13 cellular contexts compared by ENCODE assay signal in genomic region chr15:56871180-56871579, GRCh38. TPM values are rescaled to one million over a fixed set of nuclear protein-coding genes. Genes with fewer than 3 reads are reported as not detected.
DNase-seq lines count a peak whose midpoint lies in the region; FAIRE-seq and TF ChIP-seq lines count a peak whose summit lies in the region.
"Had no signal": no experiment of that assay in that cellular context is flagged by ENCODE, and none has a peak within 500 bp of the region (broad histone marks: within the 10 kb centered on the region; RNA-seq: fewer than 3 reads in every experiment).

No MANE protein-coding gene starts in this region.

- TF ChIP-seq CTCF in cardiac fibroblast (IDR thresholded peaks at IDR 0.05; ENCODE audit: low read depth, low read length) (no peak), liver (IDR thresholded peaks at IDR 0.05; ENCODE audit: low read depth, low read length, missing input control) (no peak)

- no peaks in the 10 kb centered on the region for H3K36me3 ChIP-seq in liver (ENCODE audit: control insufficient read depth in 4 of 4, insufficient read depth in 3 of 4, low read depth in 1 of 4, low read length in 3 of 4)
- H3K36me3 ChIP-seq: neural progenitor cell, uterus had no signal

- 90% methylated on average over 1 of the region's 1 CpG for WGBS in liver

- FAIRE-seq in HTR-8/SVneo (lab: Jason Lieb, UNC): no peak

- H3K27ac ChIP-seq in liver (ENCODE audit: low read depth in 1 of 2, low read length in 2 of 2): no peak overlapping the region
- H3K27ac ChIP-seq: neural progenitor cell, uterus had no signal

- H3K4me1 Mint-ChIP-seq in activated T-cell treated with anti-CD3 and anti-CD28 coated beads, Interleukin-2, amount 50 U/mL, for 24 hours (ENCODE audit: low read depth): no peaks in the 10 kb centered on the region
- H3K4me1 Mint-ChIP-seq: activated CD4-positive, alpha-beta memory T cell treated with anti-CD3 and anti-CD28 coated beads, Interleukin-2, amount 10 ng/mL, durations not matched to agents 7 days and 5 days; T-cell had no signal

- no peaks in the 10 kb centered on the region for H3K36me3 Mint-ChIP-seq in activated T-cell treated with anti-CD3 and anti-CD28 coated beads, Interleukin-2, amount 50 U/mL, for 24 hours (ENCODE audit: low read depth)
- H3K36me3 Mint-ChIP-seq: neural progenitor cell, T-cell had no signal

- no peaks in the 10 kb centered on the region for H3K4me1 ChIP-seq in liver (ENCODE audit: control insufficient read depth in 4 of 4, insufficient read depth in 4 of 4, low read length in 3 of 4)
- H3K4me1 ChIP-seq: uterus had no signal

- no peaks in the 10 kb centered on the region for H3K9me3 Mint-ChIP-seq in activated T-cell treated with anti-CD3 and anti-CD28 coated beads, Interleukin-2, amount 50 U/mL, for 24 hours
- H3K9me3 Mint-ChIP-seq: activated CD4-positive, alpha-beta memory T cell treated with anti-CD3 and anti-CD28 coated beads, Interleukin-2, amount 10 ng/mL, durations not matched to agents 7 days and 5 days; neural progenitor cell; T-cell had no signal

- peak; percentile 65 for DNase-seq in ACHN
- peak; percentile 45 for DNase-seq in HTR-8/SVneo (ENCODE audit: insufficient read length, low spot score)
- peak; percentile 77 to 82 for DNase-seq in cardiac fibroblast (ENCODE audit: low read depth in 2 of 2)
- DNase-seq in NCI-H748 (lab: John Stamatoyannopoulos, UW; ENCODE audit: unreplicated experiment): no peak
- DNase-seq in NCI-H1105 treated with DMSO at 0.1 percent for 48 hours (lab: John Stamatoyannopoulos, UW): no peak
- DNase-seq in activated effector memory CD4-positive, alpha-beta T cell treated with anti-CD3 and anti-CD28 coated beads, Interleukin-2, amount 50 U/mL, for 16 hours: no peak
- DNase-seq in activated T-cell treated with anti-CD3 and anti-CD28 coated beads, Interleukin-2, amount 50 U/mL, for 24 hours: no peak
- DNase-seq: activated CD4-positive, alpha-beta memory T cell treated with anti-CD3 and anti-CD28 coated beads, Interleukin-2, amount 10 ng/mL, durations not matched to agents 7 days and 5 days; T-cell; uterus had no signal

- H3K27me3 Mint-ChIP-seq in activated T-cell treated with anti-CD3 and anti-CD28 coated beads, Interleukin-2, amount 50 U/mL, for 24 hours: no peaks in the 10 kb centered on the region
- H3K27me3 Mint-ChIP-seq: activated CD4-positive, alpha-beta memory T cell treated with anti-CD3 and anti-CD28 coated beads, Interleukin-2, amount 10 ng/mL, durations not matched to agents 7 days and 5 days; B cell had no signal

- H3K4me3 ChIP-seq in cardiac fibroblast (replicated peaks in 1 of 2; ENCODE audit: low read depth in 2 of 2, low read length in 2 of 2): no peak overlapping the region
- no peak overlapping the region for H3K4me3 ChIP-seq in liver (ENCODE audit: low read depth in 1 of 3, low read length in 3 of 3)
- H3K4me3 ChIP-seq: neural progenitor cell, uterus had no signal

- H3K9ac ChIP-seq in liver (ENCODE audit: low read depth in 1 of 2, low read length in 2 of 2): no peak overlapping the region
- H3K9ac ChIP-seq: neural progenitor cell had no signal

- TF ChIP-seq RAD21 in liver (IDR thresholded peaks at IDR 0.05): no peak

- in situ Hi-C loops in ACHN (cut with HindIII; ENCODE audit: low pct_ligation_motif_present, low pct_unique_long_range_greater_than_20kb, low sequenced_read_pairs): no loop called here

- H3K27me3 ChIP-seq in liver (ENCODE audit: control insufficient read depth in 4 of 4, insufficient read depth in 4 of 4, low read length in 3 of 4): no peaks in the 10 kb centered on the region
- H3K27me3 ChIP-seq: neural progenitor cell, uterus had no signal

- no peaks in the 10 kb centered on the region for H3K9me3 ChIP-seq in liver (ENCODE audit: control insufficient read depth in 4 of 4, low read length in 3 of 4)
- H3K9me3 ChIP-seq: uterus had no signal

- no peak overlapping the region for H3K4me3 Mint-ChIP-seq in activated T-cell treated with anti-CD3 and anti-CD28 coated beads, Interleukin-2, amount 50 U/mL, for 24 hours
- H3K4me3 Mint-ChIP-seq: activated CD4-positive, alpha-beta memory T cell treated with anti-CD3 and anti-CD28 coated beads, Interleukin-2, amount 10 ng/mL, durations not matched to agents 7 days and 5 days; B cell; neural progenitor cell; T-cell had no signal

- H3K27ac Mint-ChIP-seq in activated T-cell treated with anti-CD3 and anti-CD28 coated beads, Interleukin-2, amount 50 U/mL, for 24 hours: no peak overlapping the region
- H3K27ac Mint-ChIP-seq: activated CD4-positive, alpha-beta memory T cell treated with anti-CD3 and anti-CD28 coated beads, Interleukin-2, amount 10 ng/mL, durations not matched to agents 7 days and 5 days; B cell; neural progenitor cell; T-cell had no signal

TF ChIP-seq in liver, 16 proteins besides CTCF, POLR2A, EP300 and RAD21:
- TF ChIP-seq JUND (IDR thresholded peaks at IDR 0.05) (peak; percentile 24 to 34), RXRA (IDR thresholded peaks at IDR 0.05) (no peak)

RNA-seq across cellular contexts. Expression of gene TCF12, which starts 47.3 kb away (rescaled TPM):
- 10 to 100 TPM; 34.9 to 38.3 TPM for total RNA-seq in liver
- polyA plus RNA-seq in liver: 1 to 10 TPM; 8.7 to 9.8 TPM

Comparison
In these comparisons a context has a peak if more than half of its experiments do, and no peak if none do; other contexts are left out.
1. DNase-seq: peak in ACHN (single experiment), HTR-8/SVneo (single experiment) and cardiac fibroblast (2 of 2); none in NCI-H748 (single experiment), NCI-H1105 treated with DMSO at 0.1 percent for 48 hours (single experiment), activated effector memory CD4-positive, alpha-beta T cell treated with anti-CD3 and anti-CD28 coated beads, Interleukin-2, amount 50 U/mL, for 16 hours (single experiment) and activated T-cell treated with anti-CD3 and anti-CD28 coated beads, Interleukin-2, amount 50 U/mL, for 24 hours (single experiment).